ENCODE assay signal across 1 cellular context in the genomic region with DNA sequence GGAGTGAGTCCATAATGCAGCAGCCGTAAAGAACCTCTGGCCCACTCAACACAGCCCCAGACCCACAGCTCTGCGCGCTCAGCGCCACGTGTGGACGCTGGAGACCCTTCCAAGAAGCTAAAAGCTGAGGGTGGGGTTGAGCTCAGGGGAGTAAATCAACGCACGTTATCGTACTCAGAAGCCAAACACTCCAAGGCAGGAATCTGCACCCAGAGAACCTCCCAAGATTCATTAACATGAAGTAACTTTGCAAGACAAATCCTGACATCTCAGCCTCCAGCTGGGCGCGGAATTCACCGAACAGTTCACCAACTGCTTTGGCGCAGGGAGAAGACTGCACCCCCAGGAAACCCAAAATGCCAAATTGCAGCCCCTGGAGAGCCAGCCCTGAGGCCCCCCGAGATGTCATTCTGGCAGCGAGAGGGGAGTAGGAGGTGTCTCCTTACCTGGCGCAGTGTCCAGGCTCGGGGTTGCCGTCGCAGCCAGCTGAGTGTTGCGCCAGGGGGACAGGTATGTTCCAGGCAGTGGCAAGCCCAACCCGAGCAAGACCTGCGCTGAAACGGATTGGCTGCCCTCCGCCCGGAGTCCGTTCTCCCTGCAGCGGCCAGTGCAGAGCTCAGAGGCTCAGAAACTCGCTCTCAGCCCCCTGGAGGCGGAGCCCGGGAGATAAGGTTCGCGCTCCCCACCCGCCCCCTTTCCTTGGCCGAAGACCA.
TF ChIP-seq lines count a peak whose summit lies in the region.

COL21A1 (minus strand) TSS at position 640 of the 713 bp plus-strand sequence. CDS start 64,962 bp downstream, outside the sequence.

TF ChIP-seq in WTC11, 78 proteins besides CTCF, POLR2A, EP300 and RAD21 (continued from another document and continues in another):
- TF ChIP-seq ARID4B (CRISPR knock-in tag; IDR thresholded peaks at IDR 0.05; ENCODE audit: borderline replicate concordance) (peak; percentile 58; the same call in 1 of the 2 replicates), ZNF416 (CRISPR knock-in tag; IDR thresholded peaks at IDR 0.05) (no peak), FOXP1 (CRISPR knock-in tag; IDR thresholded peaks at IDR 0.05; ENCODE audit: borderline replicate concordance) (no peak), MYBL2 (CRISPR knock-in tag; IDR thresholded peaks at IDR 0.05) (no peak), TEAD4 (CRISPR knock-in tag; IDR thresholded peaks at IDR 0.05) (peak; percentile 39; the same call in 1 of the 2 replicates), E2F4 (CRISPR knock-in tag; IDR thresholded peaks at IDR 0.05; ENCODE audit: borderline replicate concordance, low read depth) (no peak), SP1 (CRISPR knock-in tag; conservative IDR thresholded peaks at IDR 0.05) (no peak), FOXP4 (CRISPR knock-in tag; IDR thresholded peaks at IDR 0.05) (peak; percentile 17), ZNF121 (CRISPR knock-in tag; IDR thresholded peaks at IDR 0.05) (no peak), PREB (CRISPR knock-in tag; IDR thresholded peaks at IDR 0.05; ENCODE audit: borderline replicate concordance) (no peak), ZNF281 (CRISPR knock-in tag; IDR thresholded peaks at IDR 0.05) (0 out of 2 replicates have a peak, but pooled peaks have one; percentile 35), RELA (CRISPR knock-in tag; IDR thresholded peaks at IDR 0.05; ENCODE audit: borderline replicate concordance) (no peak), CREB1 (CRISPR knock-in tag; IDR thresholded peaks at IDR 0.05) (0 out of 2 replicates have a peak, but pooled peaks have one; percentile 35), GRHL2 (CRISPR knock-in tag; IDR thresholded peaks at IDR 0.05; ENCODE audit: insufficient replicate concordance, severe bottlenecking) (no peak), PRRX2 (CRISPR knock-in tag; IDR thresholded peaks at IDR 0.05) (no peak), SMAD4 (CRISPR knock-in tag; IDR thresholded peaks at IDR 0.05) (no peak), FOXJ3 (CRISPR knock-in tag; IDR thresholded peaks at IDR 0.05; ENCODE audit: borderline replicate concordance) (no peak), MLX (CRISPR knock-in tag; IDR thresholded peaks at IDR 0.05) (no peak), NR1H2 (CRISPR knock-in tag; IDR thresholded peaks at IDR 0.05) (no peak), ZNF671 (CRISPR knock-in tag; IDR thresholded peaks at IDR 0.05) (no peak), ELF4 (CRISPR knock-in tag; IDR thresholded peaks at IDR 0.05; ENCODE audit: low read depth) (no peak), OVOL2 (CRISPR knock-in tag; IDR thresholded peaks at IDR 0.05; ENCODE audit: borderline replicate concordance) (no peak), MAX (CRISPR knock-in tag; IDR thresholded peaks at IDR 0.05) (peak; percentile 27; the same call in 1 of the 2 replicates), GABPB1 (CRISPR knock-in tag; IDR thresholded peaks at IDR 0.05) (no peak), CREM (CRISPR knock-in tag; IDR thresholded peaks at IDR 0.05) (no peak), ETV6 (CRISPR knock-in tag; IDR thresholded peaks at IDR 0.05) (peak; percentile 53; the same call in 1 of the 2 replicates), NFE2L1 (CRISPR knock-in tag; IDR thresholded peaks at IDR 0.05) (no peak), NFATC4 (CRISPR knock-in tag; IDR thresholded peaks at IDR 0.05) (no peak), TEAD1 (CRISPR knock-in tag; IDR thresholded peaks at IDR 0.05) (peak; percentile 90; the same call in 1 of the 2 replicates), KAT7 (CRISPR knock-in tag; IDR thresholded peaks at IDR 0.05; ENCODE audit: borderline replicate concordance) (peak; percentile 60; the same call in 1 of the 2 replicates)
- TF ChIP-seq, protein P1, sequence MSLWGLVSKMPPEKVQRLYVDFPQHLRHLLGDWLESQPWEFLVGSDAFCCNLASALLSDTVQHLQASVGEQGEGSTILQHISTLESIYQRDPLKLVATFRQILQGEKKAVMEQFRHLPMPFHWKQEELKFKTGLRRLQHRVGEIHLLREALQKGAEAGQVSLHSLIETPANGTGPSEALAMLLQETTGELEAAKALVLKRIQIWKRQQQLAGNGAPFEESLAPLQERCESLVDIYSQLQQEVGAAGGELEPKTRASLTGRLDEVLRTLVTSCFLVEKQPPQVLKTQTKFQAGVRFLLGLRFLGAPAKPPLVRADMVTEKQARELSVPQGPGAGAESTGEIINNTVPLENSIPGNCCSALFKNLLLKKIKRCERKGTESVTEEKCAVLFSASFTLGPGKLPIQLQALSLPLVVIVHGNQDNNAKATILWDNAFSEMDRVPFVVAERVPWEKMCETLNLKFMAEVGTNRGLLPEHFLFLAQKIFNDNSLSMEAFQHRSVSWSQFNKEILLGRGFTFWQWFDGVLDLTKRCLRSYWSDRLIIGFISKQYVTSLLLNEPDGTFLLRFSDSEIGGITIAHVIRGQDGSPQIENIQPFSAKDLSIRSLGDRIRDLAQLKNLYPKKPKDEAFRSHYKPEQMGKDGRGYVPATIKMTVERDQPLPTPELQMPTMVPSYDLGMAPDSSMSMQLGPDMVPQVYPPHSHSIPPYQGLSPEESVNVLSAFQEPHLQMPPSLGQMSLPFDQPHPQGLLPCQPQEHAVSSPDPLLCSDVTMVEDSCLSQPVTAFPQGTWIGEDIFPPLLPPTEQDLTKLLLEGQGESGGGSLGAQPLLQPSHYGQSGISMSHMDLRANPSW (CRISPR knock-in tag; conservative IDR thresholded peaks at IDR 0.05; ENCODE audit: low read depth): no peak
- TF ChIP-seq, protein P2, sequence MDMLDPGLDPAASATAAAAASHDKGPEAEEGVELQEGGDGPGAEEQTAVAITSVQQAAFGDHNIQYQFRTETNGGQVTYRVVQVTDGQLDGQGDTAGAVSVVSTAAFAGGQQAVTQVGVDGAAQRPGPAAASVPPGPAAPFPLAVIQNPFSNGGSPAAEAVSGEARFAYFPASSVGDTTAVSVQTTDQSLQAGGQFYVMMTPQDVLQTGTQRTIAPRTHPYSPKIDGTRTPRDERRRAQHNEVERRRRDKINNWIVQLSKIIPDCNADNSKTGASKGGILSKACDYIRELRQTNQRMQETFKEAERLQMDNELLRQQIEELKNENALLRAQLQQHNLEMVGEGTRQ (CRISPR knock-in tag; IDR thresholded peaks at IDR 0.05): no peak
- TF ChIP-seq, protein P3, sequence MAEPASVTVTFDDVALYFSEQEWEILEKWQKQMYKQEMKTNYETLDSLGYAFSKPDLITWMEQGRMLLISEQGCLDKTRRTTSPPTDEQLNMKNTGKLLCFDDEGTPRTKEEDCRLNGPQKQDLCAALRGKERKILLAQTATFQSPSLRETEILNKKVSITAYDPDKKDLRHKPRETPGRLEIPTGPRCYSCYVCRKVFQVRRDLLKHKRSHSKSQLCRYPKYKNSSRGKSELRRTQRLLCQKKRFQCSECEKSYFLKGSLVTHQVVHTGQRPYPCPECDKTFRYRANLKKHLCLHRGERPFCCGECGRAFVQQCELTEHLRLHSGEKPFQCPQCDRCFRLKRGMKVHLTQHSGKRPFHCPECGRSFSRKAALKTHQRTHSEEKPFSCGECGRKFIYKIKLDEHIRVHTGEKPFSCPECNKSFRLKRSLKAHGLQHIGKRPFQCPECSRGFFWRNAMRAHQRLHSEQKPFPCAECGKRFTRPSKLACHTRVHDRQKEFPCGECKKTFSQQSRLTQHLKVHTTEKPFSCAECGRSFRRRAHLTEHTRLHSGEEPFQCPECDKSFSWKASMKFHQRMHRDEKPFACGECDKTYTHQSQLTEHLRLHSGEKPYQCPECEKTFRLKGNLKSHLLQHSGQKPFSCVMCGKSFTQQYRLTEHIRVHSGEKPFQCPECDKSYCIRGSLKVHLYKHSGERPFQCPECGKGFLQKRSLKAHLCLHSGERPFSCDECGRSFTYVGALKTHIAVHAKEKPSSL (CRISPR knock-in tag; conservative IDR thresholded peaks at IDR 0.05): no peak
- TF ChIP-seq, protein P4, sequence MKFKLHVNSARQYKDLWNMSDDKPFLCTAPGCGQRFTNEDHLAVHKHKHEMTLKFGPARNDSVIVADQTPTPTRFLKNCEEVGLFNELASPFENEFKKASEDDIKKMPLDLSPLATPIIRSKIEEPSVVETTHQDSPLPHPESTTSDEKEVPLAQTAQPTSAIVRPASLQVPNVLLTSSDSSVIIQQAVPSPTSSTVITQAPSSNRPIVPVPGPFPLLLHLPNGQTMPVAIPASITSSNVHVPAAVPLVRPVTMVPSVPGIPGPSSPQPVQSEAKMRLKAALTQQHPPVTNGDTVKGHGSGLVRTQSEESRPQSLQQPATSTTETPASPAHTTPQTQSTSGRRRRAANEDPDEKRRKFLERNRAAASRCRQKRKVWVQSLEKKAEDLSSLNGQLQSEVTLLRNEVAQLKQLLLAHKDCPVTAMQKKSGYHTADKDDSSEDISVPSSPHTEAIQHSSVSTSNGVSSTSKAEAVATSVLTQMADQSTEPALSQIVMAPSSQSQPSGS (CRISPR knock-in tag; IDR thresholded peaks at IDR 0.05; ENCODE audit: borderline replicate concordance, low read depth): no peak
